23 cellular contexts compared by ENCODE assay signal in genomic region chr13:99974939-99975561, GRCh38. TPM values are rescaled to one million over a fixed set of nuclear protein-coding genes. Genes with fewer than 3 reads are reported as not detected.
DNase-seq lines count a peak whose midpoint lies in the region; ATAC-seq, FAIRE-seq and TF ChIP-seq lines count a peak whose summit lies in the region.
"Had no signal": no experiment of that assay in that cellular context is flagged by ENCODE, and none has a peak within 500 bp of the region (broad histone marks: within the 10 kb centered on the region; RNA-seq: fewer than 3 reads in every experiment).

No MANE protein-coding gene starts in this region.

- TF ChIP-seq POLR2A in endothelial cell of umbilical vein (IDR thresholded peaks at IDR 0.05; ENCODE audit: low read depth, low read length) = no peak

- no peaks in the 10 kb centered on the region for H3K9me3 ChIP-seq in HUES6 (ENCODE audit: control insufficient read depth, insufficient read depth, low read depth, low read length)
- no peaks in the 10 kb centered on the region for H3K9me3 ChIP-seq in endothelial cell of umbilical vein (replicated peaks; ENCODE audit: control insufficient read depth, insufficient read depth, low read length)
- H3K9me3 ChIP-seq in OCI-LY7 (ENCODE audit: low read length) = no peaks in the 10 kb centered on the region
- H3K9me3 ChIP-seq: left lung had no signal

- H3K36me3 Mint-ChIP-seq in GM23338 (ENCODE audit: low read depth) (peaks cover 1% of the 10 kb centered on the region), naive B cell (peaks cover 8 to 20% of the 10 kb centered on the region in 2 donors)

- H3K79me2 ChIP-seq in GM23338 (replicated peaks; ENCODE audit: insufficient read depth) = peaks cover 8% of the 10 kb centered on the region
- no peaks in the 10 kb centered on the region for H3K79me2 ChIP-seq in endothelial cell of umbilical vein (ENCODE audit: control insufficient read depth, insufficient read depth, low read length)
- H3K79me2 ChIP-seq in OCI-LY7 (ENCODE audit: insufficient read depth, low read depth, low read length) = no peaks in the 10 kb centered on the region

- peaks cover 56% of the 10 kb centered on the region for H3K4me1 ChIP-seq in GM23338 (ENCODE audit: insufficient read depth)
- peaks cover 58% of the 10 kb centered on the region for H3K4me1 ChIP-seq in HUES6 (ENCODE audit: control insufficient read depth, insufficient read depth, low read length)
- peaks cover 1% of the 10 kb centered on the region for H3K4me1 ChIP-seq in endothelial cell of umbilical vein (ENCODE audit: control insufficient read depth, extremely low read depth, insufficient read depth, low read length)
- H3K4me1 ChIP-seq in OCI-LY7 (ENCODE audit: insufficient read depth, low read length, poor library complexity, severe bottlenecking) = no peaks in the 10 kb centered on the region

- CTCF ChIA-PET in endothelial cell of umbilical vein (lab: Charles Lee) = interaction anchor here (0.6 to 2.9 kb wide), 2 partner anchors 10 to 260 kb away, joined by 3 to 14 read pairs; no protein-coding TSS in a partner anchor
- CTCF ChIA-PET in OCI-LY7 (lab: Charles Lee; ENCODE audit: unreplicated experiment) = no interaction called here

- H3K4me3 Mint-ChIP-seq in GM23338 (peak overlapping the region; percentile 80), naive B cell (peak overlapping the region in 2 of 8 donors; percentile 29 to 37)

- H3K27me3 ChIP-seq in GM23338 (ENCODE audit: insufficient read depth) (peaks cover 61% of the 10 kb centered on the region), HUES6 (ENCODE audit: control insufficient read depth, insufficient read depth, low read length) (peaks cover 89% of the 10 kb centered on the region), endothelial cell of umbilical vein (ENCODE audit: control insufficient read depth in 2 of 2, insufficient read depth in 2 of 2, low read length in 2 of 2) (peaks cover 85 to 97% of the 10 kb centered on the region in 2 experiments)

- peak overlapping the region; percentile 52 for H3K9ac ChIP-seq in HUES6 (ENCODE audit: low read length)
- H3K9ac ChIP-seq in endothelial cell of umbilical vein (replicated peaks; ENCODE audit: extremely low read depth, insufficient read depth, low read length) = no peak overlapping the region
- H3K9ac ChIP-seq: KMS-11 had no signal

- H3K4me3 ChIP-seq in GM23338 = peak overlapping the region; percentile 63
- H3K4me3 ChIP-seq in HUES6 (ENCODE audit: low read depth, low read length) = peak overlapping the region; percentile 33
- H3K4me3 ChIP-seq in endothelial cell of umbilical vein (replicated peaks in 1 of 3; ENCODE audit: insufficient read depth in 1 of 3, low read depth in 1 of 3, low read length in 3 of 3) = no peak overlapping the region
- no peak overlapping the region for H3K4me3 ChIP-seq in OCI-LY7 (ENCODE audit: low read depth, low read length, poor library complexity, severe bottlenecking)
- H3K4me3 ChIP-seq: left lung, PC-9 had no signal

- peak; percentile 76 for DNase-seq in GM23338 (ENCODE audit: low spot score)
- DNase-seq in endothelial cell of umbilical vein (ENCODE audit: low read depth, low spot score) = no peak
- no peak for DNase-seq in naive B cell
- no peak for DNase-seq in kidney tubule cell (ENCODE audit: low spot score)
- no peak for DNase-seq in epidermal melanocyte (ENCODE audit: insufficient read length, low spot score)
- no peak for DNase-seq in OCI-LY7 (ENCODE audit: low spot score)
- DNase-seq: activated CD4-positive, alpha-beta T cell treated with anti-CD3 and anti-CD28 coated beads for 4 hours; CD4-positive, CD25-positive, alpha-beta regulatory T cell; GDM1; NCI-H1694 treated with DMSO at 0.1 percent for 48 hours; PC-9; SHP77; stimulated activated CD4-positive, alpha-beta T cell treated with anti-CD3 and anti-CD28 coated beads, Interleukin-1b, Interleukin-23, amount 100 ng/mL, for 48 hours had no signal

- H3K4me1 Mint-ChIP-seq in GM23338 = peaks cover 64% of the 10 kb centered on the region
- peaks cover 5 to 13% (median 12%) of the 10 kb centered on the region in 3 donors for H3K4me1 Mint-ChIP-seq in naive B cell

- H3K9me1 ChIP-seq in endothelial cell of umbilical vein (replicated peaks; ENCODE audit: control insufficient read depth, extremely low read depth, insufficient read depth, low read length) = no peaks in the 10 kb centered on the region

- H3K4me2 ChIP-seq in GM23338 = peak overlapping the region; percentile 98
- no peak overlapping the region for H3K4me2 ChIP-seq in endothelial cell of umbilical vein (ENCODE audit: insufficient read depth, low read length)
- H3K4me2 ChIP-seq in OCI-LY7 (ENCODE audit: low read length) = no peak overlapping the region
- H3K4me2 ChIP-seq: KMS-11, PC-9 had no signal

- H3K27ac ChIP-seq in GM23338 (ENCODE audit: low read depth) (peak overlapping the region; percentile 80), HUES6 (ENCODE audit: low read depth, low read length) (peak overlapping the region; percentile 15), endothelial cell of umbilical vein (ENCODE audit: insufficient read depth, low read depth, low read length) (no peak overlapping the region), OCI-LY7 (ENCODE audit: low read depth, low read length, poor library complexity, severe bottlenecking) (no peak overlapping the region)
- H3K27ac ChIP-seq: KMS-11, left lung, PC-9 had no signal

- dilution Hi-C loops in endothelial cell of umbilical vein (cut with MboI; ENCODE audit: extremely low pct_ligation_motif_present, low sequenced_read_pairs) = no loop called here

- intact Hi-C loops in endothelial cell of umbilical vein (cut with micrococcal nuclease) (loop anchor here (1.0 to 10.0 kb wide), 2 partner anchors 8 to 700 kb away; partner anchors contain the start of gene TMTC4), OCI-LY7 (cut with micrococcal nuclease; ENCODE audit: unreplicated experiment) (no loop called here)

- H3K36me3 ChIP-seq in GM23338 (ENCODE audit: insufficient read depth) (no peaks in the 10 kb centered on the region), HUES6 (ENCODE audit: control insufficient read depth, insufficient read depth, low read length) (no peaks in the 10 kb centered on the region), endothelial cell of umbilical vein (ENCODE audit: control insufficient read depth in 2 of 2, extremely low read depth in 1 of 2, insufficient read depth in 2 of 2, low read length in 2 of 2) (no peaks in the 10 kb centered on the region), OCI-LY7 (ENCODE audit: insufficient read depth, low read length) (no peaks in the 10 kb centered on the region)
- H3K36me3 ChIP-seq: left lung had no signal

- ATAC-seq in GM23338 = peak; percentile 5
- ATAC-seq in naive B cell (ENCODE audit: low read depth in 2 of 2) = no peak
- ATAC-seq: HCT116, left lung had no signal

- BruUV-seq in endothelial cell of umbilical vein (replicated peaks; lab: Mats Ljungman, UMichigan) = no TSS peak
- BruUV-seq in OCI-LY7 (replicated peaks; lab: Mats Ljungman, UMichigan) = no TSS peak

- H3K9me3 Mint-ChIP-seq in GM23338 = no peaks in the 10 kb centered on the region
- H3K9me3 Mint-ChIP-seq in naive B cell = peaks cover 0 to 61% (median 39%) of the 10 kb centered on the region in 7 donors

- H3F3A ChIP-seq in GM23338 (replicated peaks; ENCODE audit: low read depth) = peaks cover 23% of the 10 kb centered on the region; the same call in 1 of the 2 replicates

- H3K27me3 Mint-ChIP-seq in GM23338 (ENCODE audit: insufficient read depth, low read depth, poor library complexity) (peaks cover 57% of the 10 kb centered on the region), naive B cell (peaks cover 61 to 78% (median 71%) of the 10 kb centered on the region in 3 donors)

- H3K27ac Mint-ChIP-seq in GM23338 = peak overlapping the region; percentile 91
- peak overlapping the region in 4 of 6 donors; percentile 58 to 94 (median 78) for H3K27ac Mint-ChIP-seq in naive B cell
- H3K27ac Mint-ChIP-seq: progenitor cell of endocrine pancreas had no signal

- FAIRE-seq in endothelial cell of umbilical vein (lab: Jason Lieb, UNC) = no peak
- FAIRE-seq: colon, GM18507 had no signal

- H3K9me2 ChIP-seq in GM23338 (ENCODE audit: insufficient read depth) (no peaks in the 10 kb centered on the region), OCI-LY7 (ENCODE audit: insufficient read depth, low read length) (no peaks in the 10 kb centered on the region)

- TF ChIP-seq CTCF in GM23338 (conservative IDR thresholded peaks at IDR 0.05; ENCODE audit: low read depth in 2 of 2) = no peak
- TF ChIP-seq CTCF in endothelial cell of umbilical vein (IDR thresholded peaks at IDR 0.05; ENCODE audit: extremely low read depth in 1 of 2, insufficient read depth in 1 of 2, low read depth in 1 of 2, low read length in 2 of 2) = no peak
- no peak for TF ChIP-seq CTCF in OCI-LY7 (conservative IDR thresholded peaks at IDR 0.05; ENCODE audit: low read length)

- no peaks in the 10 kb centered on the region for H4K20me1 ChIP-seq in GM23338 (replicated peaks; ENCODE audit: insufficient read depth)
- H4K20me1 ChIP-seq in endothelial cell of umbilical vein (replicated peaks; ENCODE audit: control insufficient read depth, extremely low read depth, insufficient read depth, low read length) = peaks cover 3% of the 10 kb centered on the region
- no peaks in the 10 kb centered on the region for H4K20me1 ChIP-seq in OCI-LY7 (ENCODE audit: insufficient read depth, low read length)

- H2AFZ ChIP-seq in GM23338 (no peak overlapping the region), endothelial cell of umbilical vein (ENCODE audit: low read depth, low read length) (no peak overlapping the region), OCI-LY7 (ENCODE audit: low read length) (no peak overlapping the region)
- H2AFZ ChIP-seq: PC-9 had no signal

- POLR2A ChIA-PET in endothelial cell of umbilical vein (lab: Charles Lee) (no interaction called here), OCI-LY7 (lab: Charles Lee) (no interaction called here)

RNA-seq across cellular contexts. Expression of gene ZIC5, which starts 3.5 kb away (rescaled TPM):
- 28.0 and 32.6 TPM in 2 replicates for total RNA-seq in GM23338 (2014; rRNA removed; shearing (Covaris generic))
- polyA plus RNA-seq in GM23338 (2016; fragmentation: Nextera tagmentation; extraction: Ambion mirVana) (14.1 and 17.2 TPM in 2 replicates), endothelial cell of umbilical vein (not detected in 2 replicates), naive B cell (ENCODE audit: low read depth in 6 of 6) (not detected)
- total RNA-seq in endothelial cell of umbilical vein (not detected in 2 replicates), OCI-LY7 (2022) (not detected in 2 replicates)
- not detected in 2 replicates for polyA plus RNA-seq in endothelial cell of umbilical vein (2011; cell fraction: cytosol; rRNA removed)
- polyA plus RNA-seq in endothelial cell of umbilical vein (2011; cell fraction: nucleus; rRNA removed) = not detected in 2 replicates
- not detected in 2 replicates for polyA plus RNA-seq in endothelial cell of umbilical vein (2012)
- polyA minus RNA-seq in endothelial cell of umbilical vein = 0.04 TPM in 1 of 2 replicates, not detected in the other
- polyA minus RNA-seq in endothelial cell of umbilical vein (2011; cell fraction: cytosol; rRNA and poly(A)+ RNA removed) = 2.3 TPM
- not detected in 2 replicates for polyA minus RNA-seq in endothelial cell of umbilical vein (2011; cell fraction: nucleus; rRNA and poly(A)+ RNA removed)
- not detected in 2 replicates for total RNA-seq in OCI-LY7 (2014; rRNA removed; shearing (Covaris generic))
- total RNA-seq: CD4-positive, CD25-positive, alpha-beta regulatory T cell; fibroblast of lung; left lung; mononuclear cell; progenitor cell of endocrine pancreas; skeletal muscle tissue had no signal
- polyA plus RNA-seq: CD4-positive, CD25-positive, alpha-beta regulatory T cell; fibroblast of lung had no signal

RNA-seq across cellular contexts. Expression of gene ZIC2, which starts 6.5 kb away (rescaled TPM):
- 76.2 and 87.9 TPM in 2 replicates for total RNA-seq in GM23338 (2014; rRNA removed; shearing (Covaris generic))
- polyA plus RNA-seq in GM23338 (2016; fragmentation: Nextera tagmentation; extraction: Ambion mirVana) = 62.6 and 63.2 TPM in 2 replicates
- not detected in 2 replicates for total RNA-seq in endothelial cell of umbilical vein
- 0.03 TPM in 1 of 2 replicates, not detected in the other for polyA plus RNA-seq in endothelial cell of umbilical vein
- not detected in 2 replicates for polyA plus RNA-seq in endothelial cell of umbilical vein (2011; cell fraction: cytosol; rRNA removed)
- polyA plus RNA-seq in endothelial cell of umbilical vein (2011; cell fraction: nucleus; rRNA removed) = not detected in 2 replicates
- polyA plus RNA-seq in endothelial cell of umbilical vein (2012) = not detected in 2 replicates
- not detected in 2 replicates for polyA minus RNA-seq in endothelial cell of umbilical vein
- 7.9 TPM for polyA minus RNA-seq in endothelial cell of umbilical vein (2011; cell fraction: cytosol; rRNA and poly(A)+ RNA removed)
- not detected in 2 replicates for polyA minus RNA-seq in endothelial cell of umbilical vein (2011; cell fraction: nucleus; rRNA and poly(A)+ RNA removed)
- not detected for polyA plus RNA-seq in naive B cell (ENCODE audit: low read depth in 6 of 6)
- not detected in 2 replicates for total RNA-seq in OCI-LY7 (2014; rRNA removed; shearing (Covaris generic))
- total RNA-seq in OCI-LY7 (2022) = not detected in 2 replicates
- total RNA-seq: CD4-positive, CD25-positive, alpha-beta regulatory T cell; fibroblast of lung; left lung; mononuclear cell; progenitor cell of endocrine pancreas; skeletal muscle tissue had no signal
- polyA plus RNA-seq: CD4-positive, CD25-positive, alpha-beta regulatory T cell; fibroblast of lung had no signal

Comparison
In these comparisons a context has a peak if more than half of its experiments do, and no peak if none do; other contexts are left out.
1. H3K27ac ChIP-seq: peak in GM23338 (single experiment) and HUES6 (single experiment); none in endothelial cell of umbilical vein (single experiment) and OCI-LY7 (single experiment).
2. H3K4me3 ChIP-seq: peak in GM23338 (single experiment) and HUES6 (single experiment); none in endothelial cell of umbilical vein (0 of 3) and OCI-LY7 (single experiment).
3. RNA of gene ZIC5, which starts 3.5 kb away (total RNA-seq): 28.0 to 32.6 TPM in GM23338; not detected in endothelial cell of umbilical vein and not detected in OCI-LY7; every median in the first group is over 10 times any median in the second.
4. RNA of gene ZIC2, which starts 6.5 kb away (total RNA-seq): 76.2 to 87.9 TPM in GM23338; not detected in endothelial cell of umbilical vein and not detected in OCI-LY7; every median in the first group is over 10 times any median in the second.